8 cellular contexts compared by ENCODE assay signal in the genomic region with DNA sequence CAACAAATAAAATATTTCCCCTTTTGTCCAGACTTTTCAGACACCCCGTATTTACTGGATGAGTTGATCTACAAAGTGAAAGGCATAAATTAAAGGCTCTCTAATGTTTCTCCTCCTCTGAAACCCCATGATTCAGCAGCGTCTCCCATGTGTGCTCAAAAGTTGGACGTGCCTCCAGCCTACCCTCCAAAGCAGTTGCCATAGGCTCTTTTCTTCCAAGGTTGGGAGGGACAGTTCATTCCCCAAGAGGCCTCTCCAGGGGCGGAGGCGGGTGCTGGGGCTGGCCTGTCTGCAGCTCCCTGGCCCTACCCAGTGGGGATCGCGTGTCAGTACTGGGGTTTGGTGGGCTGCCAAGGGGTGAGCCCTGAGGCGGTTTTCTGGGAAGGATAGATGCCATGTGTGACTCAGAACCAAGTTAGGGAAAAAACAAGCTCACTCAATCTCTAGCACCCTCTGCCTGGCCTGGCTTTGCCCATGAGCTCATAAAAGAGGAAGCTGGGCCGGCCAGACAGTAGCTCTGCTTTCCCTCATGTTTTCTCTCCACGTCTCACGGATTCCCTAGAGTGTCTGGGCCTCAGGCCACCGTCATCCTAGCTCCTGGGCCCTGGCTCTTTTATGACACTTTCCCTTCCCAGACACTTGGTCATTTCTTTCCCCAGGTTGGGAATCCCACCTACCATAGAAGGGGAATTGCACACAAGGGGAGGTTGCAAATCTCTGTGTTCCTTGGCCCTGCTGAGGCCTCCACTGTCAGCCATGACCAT. TPM values are rescaled to one million over a fixed set of nuclear protein-coding genes. Genes with fewer than 3 reads are reported as not detected.
DNase-seq lines count a peak whose midpoint lies in the region; ATAC-seq, FAIRE-seq and TF ChIP-seq lines count a peak whose summit lies in the region.

No MANE protein-coding gene starts in this region.

- H3K79me2 ChIP-seq in keratinocyte (ENCODE audit: control insufficient read depth, insufficient read depth, low read length) = no peaks in the 10 kb centered on the region

- H3K4me3 Mint-ChIP-seq in stimulated activated memory B cell treated with anti-CD40 and anti-IgM and Interleukin-4, amounts not matched to agents 10 μg/mL and 1 μg/mL and 100 μg/mL, for 72 hours = no peak overlapping the region

- H3K27me3 ChIP-seq in keratinocyte (ENCODE audit: control insufficient read depth, extremely low read depth, insufficient read depth, low read length) = no peaks in the 10 kb centered on the region

- H2AFZ ChIP-seq in keratinocyte (ENCODE audit: control insufficient read depth, low read length) = no peak overlapping the region

- H3K9me3 Mint-ChIP-seq in stimulated activated memory B cell treated with anti-CD40 and anti-IgM and Interleukin-4, amounts not matched to agents 10 μg/mL and 1 μg/mL and 100 μg/mL, for 72 hours = no peaks in the 10 kb centered on the region

- in situ Hi-C loops in KBM-7 (cut with MboI; ENCODE audit: low pct_unique_long_range_greater_than_20kb, low sequenced_read_pairs) = no loop called here

- peak overlapping the region in 1 of 3 experiments; percentile 22 for H3K4me3 ChIP-seq in keratinocyte (ENCODE audit: control insufficient read depth in 2 of 3, extremely low read depth in 1 of 3, insufficient read depth in 2 of 3, low read depth in 1 of 3, low read length in 3 of 3)

- H3K36me3 ChIP-seq in keratinocyte (ENCODE audit: control insufficient read depth in 2 of 2, extremely low read depth in 1 of 2, insufficient read depth in 2 of 2, low read length in 2 of 2) = no peaks in the 10 kb centered on the region

- H3K4me2 ChIP-seq in keratinocyte (ENCODE audit: control insufficient read depth, extremely low read depth, insufficient read depth, low read depth, low read length) = peak overlapping the region; percentile 67

- peak; percentile 90 for DNase-seq in AG08396 (ENCODE audit: low spot score)
- DNase-seq in KBM-7 = peak; percentile 60
- peak; percentile 100 for DNase-seq in astrocyte of the hippocampus (ENCODE audit: low read depth, low spot score)
- DNase-seq in keratinocyte (ENCODE audit: low read depth, low spot score) = peak; percentile 99
- no peak for DNase-seq in GM19239 (ENCODE audit: insufficient read length, low spot score)

- peak overlapping the region; percentile 98 for H3K27ac ChIP-seq in keratinocyte (ENCODE audit: control insufficient read depth, insufficient read depth, low read length)

- peak overlapping the region; percentile 83 for H3K9ac ChIP-seq in keratinocyte (ENCODE audit: control insufficient read depth, extremely low read depth, insufficient read depth, low read length)

- H3K27ac Mint-ChIP-seq in stimulated activated memory B cell treated with anti-CD40 and anti-IgM and Interleukin-4, amounts not matched to agents 10 μg/mL and 1 μg/mL and 100 μg/mL, for 72 hours = no peak overlapping the region

- no peaks in the 10 kb centered on the region for H3K27me3 Mint-ChIP-seq in stimulated activated memory B cell treated with anti-CD40 and anti-IgM and Interleukin-4, amounts not matched to agents 10 μg/mL and 1 μg/mL and 100 μg/mL, for 72 hours

- FAIRE-seq in keratinocyte (lab: Jason Lieb, UNC) (peak; percentile 86), GM19239 (lab: Jason Lieb, UNC) (no peak)

- H3K9me1 ChIP-seq in keratinocyte (ENCODE audit: control insufficient read depth, extremely low read depth, insufficient read depth, low read length) = no peaks in the 10 kb centered on the region

- no peaks in the 10 kb centered on the region for H4K20me1 ChIP-seq in keratinocyte (ENCODE audit: control insufficient read depth, extremely low read depth, insufficient read depth, low read length)

- H3K9me3 ChIP-seq in keratinocyte (ENCODE audit: control insufficient read depth, low read depth, low read length) = no peaks in the 10 kb centered on the region

- H3K4me1 Mint-ChIP-seq in stimulated activated memory B cell treated with anti-CD40 and anti-IgM and Interleukin-4, amounts not matched to agents 10 μg/mL and 1 μg/mL and 100 μg/mL, for 72 hours = peaks cover 12% of the 10 kb centered on the region

- no peaks in the 10 kb centered on the region for H3K36me3 Mint-ChIP-seq in stimulated activated memory B cell treated with anti-CD40 and anti-IgM and Interleukin-4, amounts not matched to agents 10 μg/mL and 1 μg/mL and 100 μg/mL, for 72 hours

- dilution Hi-C loops in keratinocyte (cut with MboI; ENCODE audit: extremely low pct_ligation_motif_present, low sequenced_read_pairs) = no loop called here

- peaks cover 66% of the 10 kb centered on the region for H3K4me1 ChIP-seq in keratinocyte (ENCODE audit: control insufficient read depth, extremely low read depth, insufficient read depth, low read length)

- no peak for TF ChIP-seq CTCF in keratinocyte (optimal IDR thresholded peaks at IDR 0.05 in 1 of 3, IDR thresholded peaks at IDR 0.05 in 1 of 3, conservative IDR thresholded peaks at IDR 0.05 in 1 of 3; ENCODE audit: extremely low read depth in 1 of 3, insufficient read depth in 2 of 3, low read length in 3 of 3)

- ATAC-seq in stimulated activated memory B cell treated with anti-CD40 and anti-IgM and Interleukin-4, amounts not matched to agents 10 μg/mL and 1 μg/mL and 100 μg/mL, for 72 hours = peak; percentile 68
- no peak for ATAC-seq in HG03439 (IDR thresholded peaks at IDR 0.05; ENCODE audit: unreplicated experiment)
- ATAC-seq in GM19452 (IDR thresholded peaks at IDR 0.05; ENCODE audit: unreplicated experiment) = no peak

RNA-seq across cellular contexts. Expression of a gene that starts 8.0 kb away (rescaled TPM):
- 171 to 289 TPM (median 277 TPM) in 3 replicates for polyA plus RNA-seq in keratinocyte
- polyA plus RNA-seq in keratinocyte (2011; ENCODE audit: low read depth) = 212 TPM
- polyA plus RNA-seq in keratinocyte (2011; cell fraction: cytosol; rRNA removed) = 139 and 176 TPM in 2 replicates
- 516 and 549 TPM in 2 replicates for polyA plus RNA-seq in keratinocyte (2011; cell fraction: nucleus; rRNA removed)
- polyA plus RNA-seq in keratinocyte (2012; ENCODE audit: low replicate concordance) = 226 and 373 TPM in 2 replicates
- 46.6 to 116 TPM (median 58.4 TPM) in 3 replicates for polyA minus RNA-seq in keratinocyte
- 239 TPM for polyA minus RNA-seq in keratinocyte (2011; cell fraction: cytosol; rRNA and poly(A)+ RNA removed)
- 82.4 and 85.6 TPM in 2 replicates for polyA minus RNA-seq in keratinocyte (2011; cell fraction: nucleus; rRNA and poly(A)+ RNA removed)

RNA-seq across cellular contexts. Expression of a gene that starts 9.9 kb away (rescaled TPM):
- 21.6 to 23.8 TPM (median 22.1 TPM) in 3 replicates for polyA plus RNA-seq in keratinocyte
- 52.5 TPM for polyA plus RNA-seq in keratinocyte (2011; ENCODE audit: low read depth)
- 14.9 and 21.3 TPM in 2 replicates for polyA plus RNA-seq in keratinocyte (2011; cell fraction: cytosol; rRNA removed)
- 21.6 and 22.0 TPM in 2 replicates for polyA plus RNA-seq in keratinocyte (2011; cell fraction: nucleus; rRNA removed)
- polyA plus RNA-seq in keratinocyte (2012; ENCODE audit: low replicate concordance) = 19.5 and 22.0 TPM in 2 replicates
- polyA minus RNA-seq in keratinocyte = 23.2 to 52.7 TPM (median 25.6 TPM) in 3 replicates
- 16.3 TPM for polyA minus RNA-seq in keratinocyte (2011; cell fraction: cytosol; rRNA and poly(A)+ RNA removed)
- 14.8 and 19.5 TPM in 2 replicates for polyA minus RNA-seq in keratinocyte (2011; cell fraction: nucleus; rRNA and poly(A)+ RNA removed)

RNA-seq across cellular contexts. Expression of a gene that starts 32.2 kb away (rescaled TPM):
- polyA plus RNA-seq in keratinocyte = 1,010 to 1,517 TPM (median 1,159 TPM) in 3 replicates
- 84.6 TPM for polyA plus RNA-seq in keratinocyte (2011; ENCODE audit: low read depth)
- polyA plus RNA-seq in keratinocyte (2011; cell fraction: cytosol; rRNA removed) = 1,081 and 1,086 TPM in 2 replicates
- 643 and 747 TPM in 2 replicates for polyA plus RNA-seq in keratinocyte (2011; cell fraction: nucleus; rRNA removed)
- 276 and 1,138 TPM in 2 replicates for polyA plus RNA-seq in keratinocyte (2012; ENCODE audit: low replicate concordance)
- 1,680 to 1,870 TPM (median 1,801 TPM) in 3 replicates for polyA minus RNA-seq in keratinocyte
- 842 TPM for polyA minus RNA-seq in keratinocyte (2011; cell fraction: cytosol; rRNA and poly(A)+ RNA removed)
- 371 and 465 TPM in 2 replicates for polyA minus RNA-seq in keratinocyte (2011; cell fraction: nucleus; rRNA and poly(A)+ RNA removed)

RNA-seq across cellular contexts. Expression of a gene that starts 35.3 kb away (rescaled TPM):
- polyA plus RNA-seq in keratinocyte = 4.2 to 10.0 TPM (median 6.9 TPM) in 3 replicates
- 2.8 TPM for polyA plus RNA-seq in keratinocyte (2011; ENCODE audit: low read depth)
- polyA plus RNA-seq in keratinocyte (2011; cell fraction: cytosol; rRNA removed) = 5.3 TPM in 2 replicates
- 25.1 and 29.9 TPM in 2 replicates for polyA plus RNA-seq in keratinocyte (2011; cell fraction: nucleus; rRNA removed)
- polyA plus RNA-seq in keratinocyte (2012; ENCODE audit: low replicate concordance) = 5.5 and 41.2 TPM in 2 replicates
- 5.6 to 43.2 TPM (median 10.2 TPM) in 3 replicates for polyA minus RNA-seq in keratinocyte
- polyA minus RNA-seq in keratinocyte (2011; cell fraction: cytosol; rRNA and poly(A)+ RNA removed) = 4.2 TPM
- polyA minus RNA-seq in keratinocyte (2011; cell fraction: nucleus; rRNA and poly(A)+ RNA removed) = 9.6 and 14.6 TPM in 2 replicates
